ENCODE assay signal across 8 cellular contexts in genomic region chr12:25195056-25195971, GRCh38. TPM values are rescaled to one million over a fixed set of nuclear protein-coding genes. Genes with fewer than 3 reads are reported as not detected.
DNase-seq lines count a peak whose midpoint lies in the region; ATAC-seq and TF ChIP-seq lines count a peak whose summit lies in the region.

Gene DNAI7 (minus strand): TSS chr12:25195160. CDS start chr12:25195078, 82 bp downstream.
Gene ETFRF1 (plus strand): TSS chr12:25195237. CDS start chr12:25203957, 8,720 bp downstream.

- H4K20me1 ChIP-seq in SK-N-SH (ENCODE audit: insufficient read depth) = no peaks in the 10 kb centered on the region

- H3K4me2 ChIP-seq in SK-N-SH = peak within 1 kb of the TSS; percentile 88

- 1% methylated on average over 43 of the region's 54 CpGs for WGBS in SK-N-SH (ENCODE audit: low lambda C conversion rate)
- WGBS in suprapubic skin = under 1% methylated on average over 45 of the region's 54 CpGs

- H3K79me2 ChIP-seq in SK-N-SH (ENCODE audit: insufficient read depth) = peaks cover 13% of the 10 kb centered on the region; the same call in 1 of the 2 replicates

- H2AFZ ChIP-seq in SK-N-SH (ENCODE audit: low read depth) = peak within 1 kb of the TSS; percentile 86

- CTCF ChIA-PET in GM10248 (lab: Yijun Ruan, JAX) (interaction anchor here (0.8 to 2.1 kb wide), 7 partner anchors 9 to 192 kb away, joined by 3 to 6 read pairs (median 4); no protein-coding TSS in a partner anchor), SK-N-SH (lab: Yijun Ruan, JAX) (interaction anchor here (0.8 to 1.9 kb wide), 5 partner anchors 15 to 537 kb away, joined by 3 to 5 read pairs (median 3); no protein-coding TSS in a partner anchor)

- H3K4me3 ChIP-seq in SK-N-SH (ENCODE audit: low read depth in 2 of 2, low read length in 1 of 2) = peak within 1 kb of the TSS; percentile 71 to 89
- H3K4me3 ChIP-seq in suprapubic skin = peak within 1 kb of the TSS; percentile 81

- no peaks in the 10 kb centered on the region for H3K9me2 ChIP-seq in SK-N-SH

- TF ChIP-seq EP300 in SK-N-SH (IDR thresholded peaks at IDR 0.05; ENCODE audit: borderline replicate concordance in 1 of 2, low read depth in 1 of 2, low read length in 1 of 2) (no peak), suprapubic skin (IDR thresholded peaks at IDR 0.05) (no peak)

- H3K9me3 ChIP-seq in SK-N-SH = no peaks in the 10 kb centered on the region
- H3K9me3 ChIP-seq in suprapubic skin = no peaks in the 10 kb centered on the region

- H3K36me3 Mint-ChIP-seq in activated naive CD4-positive, alpha-beta T cell treated with anti-CD3 and anti-CD28 coated beads, Interleukin-2, amount 50 U/mL, for 72 hours = peaks cover 12 to 15% of the 10 kb centered on the region in 2 donors

- POLR2A ChIA-PET in GM10248 (lab: Yijun Ruan, JAX) (interaction anchor here (0.8 kb wide), 1 partner anchor 55 kb away, joined by 3 read pairs; the partner anchor contains the start of gene KRAS), SK-N-SH (lab: Yijun Ruan, JAX) (interaction anchor here (1.0 to 1.4 kb wide), 2 partner anchors 9 to 192 kb away, joined by 4 read pairs; no protein-coding TSS in a partner anchor)

- H3F3A ChIP-seq in SK-N-SH (replicated peaks; ENCODE audit: insufficient read depth) = peaks cover 23% of the 10 kb centered on the region

- TF ChIP-seq POLR2A in suprapubic skin (IDR thresholded peaks at IDR 0.05) = peak in 1 of 2 donors; percentile 84

- no peaks in the 10 kb centered on the region for H3K27me3 ChIP-seq in SK-N-SH (ENCODE audit: insufficient read depth)
- H3K27me3 ChIP-seq in suprapubic skin = no peaks in the 10 kb centered on the region

- peak within 1 kb of the TSS; percentile 95 to 99 for H3K27ac Mint-ChIP-seq in activated naive CD4-positive, alpha-beta T cell treated with anti-CD3 and anti-CD28 coated beads, Interleukin-2, amount 50 U/mL, for 72 hours

- DNase-seq in GM10248 (ENCODE audit: extremely low spot score) (peak; percentile 94), NCI-H1092 (lab: John Stamatoyannopoulos, UW) (peak; percentile 93), SK-N-SH (peak; percentile 93), glomerular endothelial cell (ENCODE audit: extremely low read depth, low read depth, low spot score) (peak; percentile 58), nucleus accumbens (lab: John Stamatoyannopoulos, UW) (peak; percentile 52 to 96 (median 86)), suprapubic skin (ENCODE audit: low spot score in 2 of 2) (peak; percentile 98 to 99)
- DNase-seq in activated naive CD4-positive, alpha-beta T cell treated with anti-CD3 and anti-CD28 coated beads, Interleukin-2, amount 50 U/mL, for 72 hours (ENCODE audit: low spot score in 2 of 2) = peak; percentile 91 to 96

- TF ChIP-seq CTCF in GM10248 (IDR thresholded peaks at IDR 0.05; ENCODE audit: control extremely low read depth, extremely low read depth, low read depth, missing control alignments) (no peak), SK-N-SH (IDR thresholded peaks at IDR 0.05) (peak; percentile 27; the same call in 1 of the 2 replicates), suprapubic skin (IDR thresholded peaks at IDR 0.05) (no peak)

- no peaks in the 10 kb centered on the region for H3K9me3 Mint-ChIP-seq in activated naive CD4-positive, alpha-beta T cell treated with anti-CD3 and anti-CD28 coated beads, Interleukin-2, amount 50 U/mL, for 72 hours

- H3K27ac ChIP-seq in SK-N-SH (ENCODE audit: low read depth in 2 of 2, low read length in 1 of 2) = peak within 1 kb of the TSS; percentile 92 to 94
- H3K27ac ChIP-seq in suprapubic skin = peak within 1 kb of the TSS; percentile 95

- H3K36me3 ChIP-seq in SK-N-SH (replicated peaks in 1 of 2; ENCODE audit: control insufficient read depth in 1 of 2, insufficient read depth in 2 of 2, low read length in 1 of 2) (no peaks in the 10 kb centered on the region), suprapubic skin (no peaks in the 10 kb centered on the region)

- H3K9ac ChIP-seq in SK-N-SH = peak within 1 kb of the TSS; percentile 82

- peak; percentile 96 for ATAC-seq in HG02610 (IDR thresholded peaks at IDR 0.05; ENCODE audit: unreplicated experiment)
- ATAC-seq in activated naive CD4-positive, alpha-beta T cell treated with anti-CD3 and anti-CD28 coated beads, Interleukin-2, amount 50 U/mL, for 72 hours = peak; percentile 95 to 99

- TF ChIP-seq RAD21 in SK-N-SH (IDR thresholded peaks at IDR 0.05; ENCODE audit: low read length) = no peak

- H3K4me1 ChIP-seq in SK-N-SH (ENCODE audit: control insufficient read depth in 1 of 2, insufficient read depth in 2 of 2, low read depth in 1 of 2, low read length in 1 of 2) (peaks cover 0 to 2% of the 10 kb centered on the region in 2 experiments; a peak in 2 of 4 replicates), suprapubic skin (peaks cover 19% of the 10 kb centered on the region)

TF ChIP-seq in SK-N-SH, 30 proteins besides CTCF, POLR2A, EP300 and RAD21 (continues in another document):
- no peak for TF ChIP-seq GATA2 (CRISPR knock-in tag; IDR thresholded peaks at IDR 0.05)
- TF ChIP-seq POLR2AphosphoS5 (IDR thresholded peaks at IDR 0.05; ENCODE audit: low read depth, low read length) = peak; percentile 87
- no peak for TF ChIP-seq MEF2A (IDR thresholded peaks at IDR 0.05; ENCODE audit: borderline replicate concordance, low read depth)
- peak; percentile 68 for TF ChIP-seq NRF1 (IDR thresholded peaks at IDR 0.05; ENCODE audit: low read depth, low read length)
- TF ChIP-seq USF2 (IDR thresholded peaks at IDR 0.05; ENCODE audit: borderline replicate concordance, low read depth, low read length) = no peak
- no peak for TF ChIP-seq SMC3 (IDR thresholded peaks at IDR 0.05; ENCODE audit: low read depth, low read length)
- no peak for TF ChIP-seq FOXM1 (IDR thresholded peaks at IDR 0.05; ENCODE audit: low read depth)
- peak; percentile 64 for TF ChIP-seq PBX3 (IDR thresholded peaks at IDR 0.05)
- TF ChIP-seq EZH2phosphoT487 (IDR thresholded peaks at IDR 0.05; ENCODE audit: borderline replicate concordance, low read depth) = no peak
- no peak; the same call in 1 of the 2 replicates for TF ChIP-seq FOSL2 (IDR thresholded peaks at IDR 0.05; ENCODE audit: borderline replicate concordance, low read depth)
- TF ChIP-seq CHD2 (IDR thresholded peaks at IDR 0.05; ENCODE audit: low read length, partially characterized antibody) = peak; percentile 67
- TF ChIP-seq NFIC (IDR thresholded peaks at IDR 0.05; ENCODE audit: borderline replicate concordance) = no peak
- TF ChIP-seq YY1 (IDR thresholded peaks at IDR 0.05; ENCODE audit: low read depth) = no peak
- peak; percentile 77 for TF ChIP-seq TAF1 (IDR thresholded peaks at IDR 0.05; ENCODE audit: borderline replicate concordance, low read depth, low read length)

RNA-seq across cellular contexts. Expression of gene DNAI7, which starts in this region (rescaled TPM):
- polyA plus RNA-seq in SK-N-SH (2012; rRNA removed) = 0.30 and 0.34 TPM in 2 replicates
- 0.35 and 0.49 TPM in 2 replicates for polyA plus RNA-seq in SK-N-SH (2012; cell fraction: cytosol; rRNA removed)
- polyA plus RNA-seq in SK-N-SH (2012; cell fraction: nucleus; rRNA removed) = 0.16 and 0.45 TPM in 2 replicates
- under 1 TPM in 1 of 2 donors, not detected in 1; 0.35 TPM for total RNA-seq in activated naive CD4-positive, alpha-beta T cell treated with anti-CD3 and anti-CD28 coated beads, Interleukin-2, amount 50 U/mL, for 72 hours
- total RNA-seq in glomerular endothelial cell = not detected in 2 replicates
- total RNA-seq in suprapubic skin = 1 to 10 TPM in 3 of 4 donors, not detected in 1; 1.2 to 3.0 (median 1.2) TPM

RNA-seq across cellular contexts. Expression of gene ETFRF1, which starts in this region (rescaled TPM):
- 7.8 and 10.7 TPM in 2 replicates for polyA plus RNA-seq in SK-N-SH (2012; rRNA removed)
- polyA plus RNA-seq in SK-N-SH (2012; cell fraction: cytosol; rRNA removed) = 15.2 and 21.6 TPM in 2 replicates
- 3.0 and 6.7 TPM in 2 replicates for polyA plus RNA-seq in SK-N-SH (2012; cell fraction: nucleus; rRNA removed)
- 10 to 100 TPM; 10.6 to 15.6 TPM for total RNA-seq in activated naive CD4-positive, alpha-beta T cell treated with anti-CD3 and anti-CD28 coated beads, Interleukin-2, amount 50 U/mL, for 72 hours
- total RNA-seq in glomerular endothelial cell (17.0 TPM in 2 replicates), suprapubic skin (10 to 100 TPM; 39.8 to 46.6 (median 41.3) TPM)

Comparison
In these comparisons a context has a peak if more than half of its experiments do, and no peak if none do; other contexts are left out.
1. Peak in every context shown above with its lines: DNase-seq, ATAC-seq, H3K4me3 ChIP-seq and H3K27ac ChIP-seq.